ENCODE assay signal across 8 cellular contexts in genomic region chr3:194133661-194134230, GRCh38. TPM values are rescaled to one million over a fixed set of nuclear protein-coding genes. Genes with fewer than 3 reads are reported as not detected.
DNase-seq lines count a peak whose midpoint lies in the region; ATAC-seq and TF ChIP-seq lines count a peak whose summit lies in the region.

No MANE protein-coding gene starts in this region.

- no peaks in the 10 kb centered on the region for H3K36me3 ChIP-seq in HUES6 (ENCODE audit: control insufficient read depth, insufficient read depth, low read length)
- H3K36me3 ChIP-seq in esophagus (ENCODE audit: control insufficient read depth in 2 of 2, insufficient read depth in 2 of 2, low read length in 1 of 2), result peaks cover 0 to 4% of the 10 kb centered on the region in 2 donors
- H3K36me3 ChIP-seq in naive thymus-derived CD4-positive, alpha-beta T cell (ENCODE audit: control insufficient read depth in 2 of 3, insufficient read depth in 3 of 3, low read length in 3 of 3), result no peaks in the 10 kb centered on the region
- H3K36me3 ChIP-seq in urinary bladder (ENCODE audit: insufficient read depth), result no peaks in the 10 kb centered on the region

- H3K9me3 Mint-ChIP-seq in WTC11, result no peaks in the 10 kb centered on the region
- peaks cover 0 to 3% (median 0%) of the 10 kb centered on the region in 11 donors for H3K9me3 Mint-ChIP-seq in naive thymus-derived CD4-positive, alpha-beta T cell

- H3K4me1 ChIP-seq in HUES6 (ENCODE audit: control insufficient read depth, insufficient read depth, low read length) (peaks cover 57% of the 10 kb centered on the region), esophagus (ENCODE audit: control insufficient read depth in 2 of 2, insufficient read depth in 2 of 2, low read length in 1 of 2) (peaks cover 4 to 15% of the 10 kb centered on the region in 2 donors), urinary bladder (ENCODE audit: insufficient read depth) (peaks cover 2% of the 10 kb centered on the region)
- peaks cover 25 to 42% of the 10 kb centered on the region in 2 donors for H3K4me1 ChIP-seq in naive thymus-derived CD4-positive, alpha-beta T cell (ENCODE audit: control insufficient read depth in 2 of 2, insufficient read depth in 2 of 2, low read length in 2 of 2)

- H3K4me1 Mint-ChIP-seq in WTC11, result peaks cover 55% of the 10 kb centered on the region
- H3K4me1 Mint-ChIP-seq in naive thymus-derived CD4-positive, alpha-beta T cell, result peaks cover 37 to 60% (median 47%) of the 10 kb centered on the region in 7 donors

- peaks cover 18% of the 10 kb centered on the region for H3K27me3 Mint-ChIP-seq in WTC11 (ENCODE audit: low read depth)
- peaks cover 0 to 71% (median 30%) of the 10 kb centered on the region in 5 donors for H3K27me3 Mint-ChIP-seq in naive thymus-derived CD4-positive, alpha-beta T cell

- CTCF ChIA-PET in WTC11 (lab: Charles Lee), result interaction anchor here (2.2 to 6.4 kb wide), 3 partner anchors 153 to 353 kb away, joined by 7 to 48 read pairs (median 25); no protein-coding TSS in a partner anchor
- CTCF ChIA-PET in naive thymus-derived CD4-positive, alpha-beta T cell (lab: Charles Lee), result interaction anchor here (0.6 kb wide), 1 partner anchor 468 kb away, joined by 3 read pairs; no protein-coding TSS in a partner anchor

- ATAC-seq in WTC11, result 0 out of 2 replicates have a peak, but pooled peaks have one; percentile 1
- ATAC-seq in naive thymus-derived CD4-positive, alpha-beta T cell, result no peak
- ATAC-seq in HG02763 (IDR thresholded peaks at IDR 0.05; ENCODE audit: unreplicated experiment), result no peak
- no peak for ATAC-seq in HG02840 (IDR thresholded peaks at IDR 0.05; ENCODE audit: low FRiP score, unreplicated experiment)

- peak overlapping the region; percentile 50 for H3K4me3 ChIP-seq in HUES6 (ENCODE audit: low read depth, low read length)
- H3K4me3 ChIP-seq in esophagus (ENCODE audit: low read depth in 1 of 2, low read length in 2 of 2), result peak overlapping the region; percentile 0 to 62
- no peak overlapping the region for H3K4me3 ChIP-seq in naive thymus-derived CD4-positive, alpha-beta T cell (ENCODE audit: low read length)
- H3K4me3 ChIP-seq in urinary bladder (ENCODE audit: low read depth, low read length), result peak overlapping the region; percentile 49

- H3K27ac ChIP-seq in HUES6 (ENCODE audit: low read depth, low read length) (no peak overlapping the region), esophagus (ENCODE audit: low read depth in 2 of 2, low read length in 1 of 2) (peak overlapping the region; percentile 92 to 94), urinary bladder (ENCODE audit: low read depth) (peak overlapping the region; percentile 11)
- no peak overlapping the region for H3K27ac ChIP-seq in naive thymus-derived CD4-positive, alpha-beta T cell (ENCODE audit: low read depth, low read length)

- peaks cover 18% of the 10 kb centered on the region for H3K36me3 Mint-ChIP-seq in WTC11
- peaks cover 0 to 10% (median 0%) of the 10 kb centered on the region in 5 donors for H3K36me3 Mint-ChIP-seq in naive thymus-derived CD4-positive, alpha-beta T cell

- peak overlapping the region; percentile 54 for H3K27ac Mint-ChIP-seq in WTC11
- H3K27ac Mint-ChIP-seq in naive thymus-derived CD4-positive, alpha-beta T cell, result peak overlapping the region; percentile 28 to 89 (median 60)

- peak overlapping the region; percentile 66 for H3K9ac ChIP-seq in HUES6 (ENCODE audit: low read length)

- peak overlapping the region; percentile 72 for H3K4me3 Mint-ChIP-seq in WTC11
- H3K4me3 Mint-ChIP-seq in naive thymus-derived CD4-positive, alpha-beta T cell, result peak overlapping the region; percentile 70 to 87 (median 82)

- WGBS in esophagus, 2 donors, result 6 to 13% methylated on average over 16 to 41 of the region's 41 CpGs
- 8% methylated on average over 38 of the region's 41 CpGs for WGBS in urinary bladder

- intact Hi-C loops in naive thymus-derived CD4-positive, alpha-beta T cell (cut with micrococcal nuclease), result loop anchor here (1.0 to 10.0 kb wide), 8 partner anchors 8 to 1239 kb away; partner anchors contain the start of gene ATP13A3 (in 1 of the 2)

- H3K27me3 ChIP-seq in HUES6 (ENCODE audit: control insufficient read depth, insufficient read depth, low read length) (peaks cover 46% of the 10 kb centered on the region), esophagus (ENCODE audit: control insufficient read depth in 1 of 2, insufficient read depth in 2 of 2, low read length in 2 of 2) (no peaks in the 10 kb centered on the region)
- H3K27me3 ChIP-seq in naive thymus-derived CD4-positive, alpha-beta T cell (ENCODE audit: control insufficient read depth in 2 of 2, insufficient read depth in 2 of 2, low read length in 2 of 2), result peaks cover 6 to 8% of the 10 kb centered on the region in 2 donors

- no peak for TF ChIP-seq CTCF in WTC11 (IDR thresholded peaks at IDR 0.05)

- POLR2A ChIA-PET in WTC11 (lab: Charles Lee), result interaction anchor here (1.0 to 1.5 kb wide), 3 partner anchors 33 to 317 kb away, joined by 3 to 8 read pairs (median 3); no protein-coding TSS in a partner anchor
- POLR2A ChIA-PET in naive thymus-derived CD4-positive, alpha-beta T cell (lab: Charles Lee), result no interaction called here

- H3K9me3 ChIP-seq in HUES6 (ENCODE audit: control insufficient read depth, insufficient read depth, low read depth, low read length) (no peaks in the 10 kb centered on the region), esophagus (ENCODE audit: control insufficient read depth in 2 of 2, insufficient read depth in 1 of 2, low read depth in 1 of 2, low read length in 1 of 2) (no peaks in the 10 kb centered on the region)
- no peaks in the 10 kb centered on the region for H3K9me3 ChIP-seq in naive thymus-derived CD4-positive, alpha-beta T cell (ENCODE audit: control insufficient read depth in 2 of 3, low read length in 3 of 3)

- DNase-seq in COR-L47 (lab: John Stamatoyannopoulos, UW) (peak; percentile 63), WTC11 (ENCODE audit: low spot score) (peak; percentile 61)
- peak in 2 of 9 donors; percentile 13 to 47 for DNase-seq in naive thymus-derived CD4-positive, alpha-beta T cell

TF ChIP-seq in WTC11, 78 proteins besides CTCF, POLR2A, EP300 and RAD21:
- TF ChIP-seq FOXP4 (CRISPR knock-in tag; IDR thresholded peaks at IDR 0.05) (0 out of 2 replicates have a peak, but pooled peaks have one; percentile 42), OVOL2 (CRISPR knock-in tag; IDR thresholded peaks at IDR 0.05; ENCODE audit: borderline replicate concordance) (no peak), MAX (CRISPR knock-in tag; IDR thresholded peaks at IDR 0.05) (peak; percentile 15; the same call in 1 of the 2 replicates), CREB1 (CRISPR knock-in tag; IDR thresholded peaks at IDR 0.05) (0 out of 2 replicates have a peak, but pooled peaks have one; percentile 35), FOXP1 (CRISPR knock-in tag; IDR thresholded peaks at IDR 0.05; ENCODE audit: borderline replicate concordance) (peak; percentile 25; the same call in 1 of the 2 replicates), GABPB1 (CRISPR knock-in tag; IDR thresholded peaks at IDR 0.05) (peak; percentile 59; the same call in 1 of the 2 replicates)

RNA-seq across cellular contexts. Expression of gene HES1, which starts 2.2 kb away (rescaled TPM):
- 28.4 to 65.9 TPM (median 62.3 TPM) in 3 replicates for total RNA-seq in WTC11 (2021)
- 10 to 100 TPM; 68.9 to 78.3 TPM for polyA plus RNA-seq in esophagus
- total RNA-seq in naive thymus-derived CD4-positive, alpha-beta T cell, result 1 to 10 TPM in 3 of 5 experiments, not detected in 2; 3.9 to 4.2 (median 4.2) TPM
- polyA plus RNA-seq in naive thymus-derived CD4-positive, alpha-beta T cell, result not detected
- total RNA-seq in urinary bladder, result 71.2 TPM
- 22.6 TPM for polyA plus RNA-seq in urinary bladder

Comparison
In these comparisons a context has a peak if more than half of its experiments do, and no peak if none do; other contexts are left out.
1. H3K27ac ChIP-seq: peak in esophagus (2 of 2) and urinary bladder (single experiment); none in HUES6 (single experiment) and naive thymus-derived CD4-positive, alpha-beta T cell (single experiment).